In genomic region chr13:72804301-72804700, GRCh38 we compare ENCODE assay signal across 20 cellular contexts.
"Had no signal": no experiment of that assay in that cellular context is flagged by ENCODE, and none has a peak within 500 bp of the region (broad histone marks: within the 10 kb centered on the region; RNA-seq: fewer than 3 reads in every experiment).

No MANE protein-coding gene starts in this region.

- H3K4me1 Mint-ChIP-seq: neural progenitor cell had no signal

- ATAC-seq: activated T-cell treated with anti-CD3 and anti-CD28 coated beads, Interleukin-2, amount 50 U/mL, for 72 hours; gastrocnemius medialis; left ventricle myocardium superior; mucosa of descending colon; SK-N-SH treated with all-trans-retinoic acid at 6 μM for 48 hours had no signal

- H3K9me3 Mint-ChIP-seq: activated T-cell treated with anti-CD3 and anti-CD28 coated beads, Interleukin-2, amount 50 U/mL, for 72 hours; neural progenitor cell had no signal

- H3K9me3 ChIP-seq: colonic mucosa, esophagus squamous epithelium, gastrocnemius medialis, mucosa of descending colon, sigmoid colon had no signal

- H3K4me3 Mint-ChIP-seq: activated T-cell treated with anti-CD3 and anti-CD28 coated beads, Interleukin-2, amount 50 U/mL, for 72 hours; neural progenitor cell had no signal

- H3K27ac Mint-ChIP-seq: activated T-cell treated with anti-CD3 and anti-CD28 coated beads, Interleukin-2, amount 50 U/mL, for 72 hours; neural progenitor cell had no signal

- DNase-seq: activated CD4-positive, alpha-beta T cell treated with anti-CD3 and anti-CD28 coated beads for 4 hours; activated CD4-positive, alpha-beta T cell treated with anti-CD3 and anti-CD28 coated beads, Interleukin-2, amount 50 U/mL, for 48 hours; activated CD4-positive, CD25-positive, alpha-beta regulatory T cell; activated CD8-positive, alpha-beta memory T cell treated with anti-CD3 and anti-CD28 coated beads, Interleukin-2, amount 50 U/mL, for 48 hours; activated effector memory CD4-positive, alpha-beta T cell treated with Interleukin-2 at 50 U/mL for 16 hours; activated naive CD4-positive, alpha-beta T cell treated with anti-CD3 and anti-CD28 coated beads, Interleukin-2, amount 50 U/mL, for 16 hours; activated T-cell treated with anti-CD3 and anti-CD28 coated beads, Interleukin-2, amount 50 U/mL, for 72 hours; colonic mucosa; esophagus squamous epithelium; gastrocnemius medialis; hippocampal formation; left ventricle myocardium superior; mucosa of descending colon; sigmoid colon; stimulated activated CD4-positive, alpha-beta T cell treated with anti-CD3 and anti-CD28 coated beads, Interleukin-4, amount 100 ng/mL, for 1 hour; stimulated activated naive CD4-positive, alpha-beta T cell; T1000 had no signal

- H3K36me3 ChIP-seq: colonic mucosa had no signal

- H3K4me3 ChIP-seq: colonic mucosa, esophagus squamous epithelium, gastrocnemius medialis, mucosa of descending colon, neural progenitor cell, sigmoid colon, smooth muscle cell had no signal

- H3K4me1 ChIP-seq: colonic mucosa, gastrocnemius medialis, neural progenitor cell, sigmoid colon had no signal

- H3K27ac ChIP-seq: colonic mucosa, esophagus squamous epithelium, gastrocnemius medialis, neural progenitor cell, sigmoid colon had no signal

- H3K27me3 ChIP-seq: colonic mucosa, esophagus squamous epithelium, gastrocnemius medialis, neural progenitor cell, sigmoid colon had no signal
